Comparison of ENCODE assay signal across 8 cellular contexts in genomic region chrX:84729809-84730208, GRCh38.
DNase-seq lines count a peak whose midpoint lies in the region; ATAC-seq and TF ChIP-seq lines count a peak whose summit lies in the region.

No MANE protein-coding gene starts in this region.

- CTCF ChIA-PET in MCF 10A (lab: Yijun Ruan, JAX) = interaction anchor here (0.6 to 5.9 kb wide), 27 partner anchors 8 to 731 kb away, joined by 3 to 60 read pairs (median 4); no protein-coding TSS in a partner anchor

- H3K4me3 ChIP-seq in kidney epithelial cell (ENCODE audit: low read depth, low read length) = no peak overlapping the region
- H3K4me3 ChIP-seq in tibial nerve = no peak overlapping the region

- H3K4me3 Mint-ChIP-seq in MCF 10A (ENCODE audit: unreplicated experiment) = no peak overlapping the region

- DNase-seq in GM04504 (ENCODE audit: low read depth) (peak; percentile 16), NCI-H69 (lab: John Stamatoyannopoulos, UW) (peak; percentile 60), MCF 10A (ENCODE audit: unreplicated experiment) (peak; percentile 43), kidney epithelial cell (ENCODE audit: low read depth) (no peak), tibial nerve (ENCODE audit: low spot score in 2 of 2) (peak in 1 of 2 donors; percentile 11), GDM1 (lab: John Stamatoyannopoulos, UW) (no peak)

- H3K27ac ChIP-seq in tibial nerve = no peak overlapping the region

- peak; percentile 84 for TF ChIP-seq CTCF in MCF 10A (IDR thresholded peaks at IDR 0.05; ENCODE audit: unreplicated experiment)
- TF ChIP-seq CTCF in kidney epithelial cell (IDR thresholded peaks at IDR 0.05; ENCODE audit: insufficient read depth, low read length, poor library complexity, severe bottlenecking) = peak; percentile 73
- peak; percentile 41 to 82 (median 70) for TF ChIP-seq CTCF in tibial nerve (IDR thresholded peaks at IDR 0.05)

- H3K36me3 ChIP-seq in kidney epithelial cell (ENCODE audit: control insufficient read depth, insufficient read depth, low read length) (no peaks in the 10 kb centered on the region), tibial nerve (no peaks in the 10 kb centered on the region)

- no peaks in the 10 kb centered on the region for H3K9me3 Mint-ChIP-seq in MCF 10A (ENCODE audit: unreplicated experiment)

- no peak for TF ChIP-seq POLR2A in tibial nerve (IDR thresholded peaks at IDR 0.05)

- H3K4me1 ChIP-seq in tibial nerve = no peaks in the 10 kb centered on the region

- TF ChIP-seq EP300 in tibial nerve (IDR thresholded peaks at IDR 0.05) = no peak

- H3K9me3 ChIP-seq in tibial nerve = no peaks in the 10 kb centered on the region

- WGBS in tibial nerve, 2 donors = 11 to 29% methylated on average over 5 of the region's 5 CpGs

- H3K27ac Mint-ChIP-seq in MCF 10A (ENCODE audit: low read depth, unreplicated experiment) = no peak overlapping the region

- POLR2A ChIA-PET in MCF 10A (lab: Yijun Ruan, JAX) = interaction anchor here (0.6 kb wide), 1 partner anchor 114 kb away, joined by 3 read pairs; no protein-coding TSS in a partner anchor

- intact Hi-C loops in MCF 10A (cut with micrococcal nuclease) = loop anchor here (1.0 kb wide), 2 partner anchors 177 to 322 kb away; no protein-coding TSS in a partner anchor

- no TSS peak for BruUV-seq in MCF 10A (replicated peaks; lab: Mats Ljungman, UMichigan)

- no peaks in the 10 kb centered on the region for H3K27me3 Mint-ChIP-seq in MCF 10A (ENCODE audit: insufficient read depth, unreplicated experiment)

- no peaks in the 10 kb centered on the region for H3K36me3 Mint-ChIP-seq in MCF 10A (ENCODE audit: insufficient read depth, unreplicated experiment)

- no peaks in the 10 kb centered on the region for H3K27me3 ChIP-seq in kidney epithelial cell (ENCODE audit: control insufficient read depth, insufficient read depth, low read length)
- no peaks in the 10 kb centered on the region for H3K27me3 ChIP-seq in tibial nerve

- ATAC-seq in GM21390 (IDR thresholded peaks at IDR 0.05; ENCODE audit: unreplicated experiment) (peak; percentile 100), HG03460 (IDR thresholded peaks at IDR 0.05; ENCODE audit: unreplicated experiment) (peak; percentile 98)

- H3K4me1 Mint-ChIP-seq in MCF 10A (ENCODE audit: insufficient read depth, unreplicated experiment) = no peaks in the 10 kb centered on the region

Comparison
In these comparisons a context has a peak if more than half of its experiments do, and no peak if none do; other contexts are left out.
1. DNase-seq: peak in GM04504 (single experiment), NCI-H69 (single experiment) and MCF 10A (single experiment); none in kidney epithelial cell (single experiment) and GDM1 (single experiment).
2. Peak in every context shown above with its lines, with median percentiles within 50 percentile points of each other: CTCF ChIP-seq.